10 cellular contexts compared by ENCODE assay signal in the genomic region with DNA sequence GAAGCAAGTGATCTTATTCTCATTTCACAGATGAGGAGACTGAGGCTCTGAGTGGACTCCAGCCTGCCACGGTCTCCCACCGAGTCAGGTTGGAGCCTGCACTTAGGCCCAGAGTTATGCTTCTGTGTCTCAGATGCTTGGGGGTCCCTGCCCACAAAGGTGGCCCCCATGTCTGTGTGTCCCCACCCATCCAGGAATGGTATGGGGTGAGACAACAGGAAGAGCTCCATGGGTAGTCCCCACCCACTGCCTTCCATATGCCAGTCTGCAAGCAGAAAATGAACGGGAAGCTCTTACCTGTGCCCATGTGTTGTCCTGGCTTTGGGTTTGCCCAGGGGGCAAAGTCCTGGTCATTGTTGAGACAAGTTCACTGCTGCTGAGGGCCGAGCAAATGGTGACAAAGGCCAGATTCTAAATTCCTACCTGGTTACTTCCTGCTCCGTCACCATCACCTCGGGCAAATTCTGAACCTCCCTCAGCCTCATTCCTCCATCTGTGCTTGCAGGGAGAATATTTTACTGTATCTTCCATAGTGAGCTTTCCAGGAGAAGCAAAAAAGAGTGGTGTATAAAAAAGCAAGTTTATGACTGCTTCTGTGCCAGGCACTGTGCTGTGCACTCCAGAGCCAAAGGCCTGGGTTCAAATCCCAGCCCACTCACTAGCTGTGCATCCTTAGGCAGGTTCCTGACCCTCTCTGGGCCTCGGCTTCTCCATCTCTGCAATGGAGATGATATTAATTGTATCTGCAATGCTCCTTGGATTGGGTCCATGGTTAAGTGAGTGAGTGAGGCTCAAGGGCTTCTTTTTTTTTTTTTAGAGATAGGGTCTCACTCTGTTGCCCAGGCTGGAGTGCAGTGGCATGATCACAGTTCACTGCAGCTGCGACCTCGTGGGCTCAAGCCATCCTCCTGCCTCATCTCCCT. TPM values are rescaled to one million over a fixed set of nuclear protein-coding genes. Genes with fewer than 3 reads are reported as not detected.
A peak's percentile ranks its signal among the peaks of the same experiment; 100 is the strongest.
DNase-seq lines count a peak whose midpoint lies in the region; ATAC-seq and TF ChIP-seq lines count a peak whose summit lies in the region.
"Had no signal": no experiment of that assay in that cellular context is flagged by ENCODE, and none has a peak within 500 bp of the region (broad histone marks: within the 10 kb centered on the region; RNA-seq: fewer than 3 reads in every experiment).

No MANE protein-coding gene starts in this region.

- intact Hi-C loops in CD4-positive, alpha-beta T cell (cut with DNase I, micrococcal nuclease), result loop anchor here in 1 of 2 experiments (5.0 kb wide), 1 partner anchor 34 kb away; no protein-coding TSS in a partner anchor
- intact Hi-C loops in PC-9 (cut with micrococcal nuclease; ENCODE audit: unreplicated experiment), result loop anchor here (1.0 to 5.0 kb wide), 3 partner anchors 9 to 146 kb away; no protein-coding TSS in a partner anchor
- intact Hi-C loops in dendritic cell treated with granulocyte-macrophage colony-stimulating factor and Interleukin-4, amounts not matched to agents 40 ng/mL and 50 ng/mL, for 4 days (cut with micrococcal nuclease), result no loop called here

- TSS peak; percentile 8 for BruUV-seq in PC-9 (replicated peaks; lab: Mats Ljungman, UMichigan)

- no peaks in the 10 kb centered on the region for H3K27me3 ChIP-seq in CD4-positive, alpha-beta T cell (ENCODE audit: control insufficient read depth, insufficient read depth, low read length)
- no peaks in the 10 kb centered on the region for H3K27me3 ChIP-seq in PC-9 (ENCODE audit: insufficient read depth, low read depth)

- peak overlapping the region; percentile 66 for H3K4me2 ChIP-seq in PC-9

- H3K9me3 ChIP-seq in CD4-positive, alpha-beta T cell (ENCODE audit: control insufficient read depth, low read length), result no peaks in the 10 kb centered on the region
- no peaks in the 10 kb centered on the region for H3K9me3 ChIP-seq in PC-9 (ENCODE audit: insufficient read depth, low read depth)

- peak overlapping the region; percentile 6; the same call in 1 of the 2 replicates for H3K4me3 ChIP-seq in PC-9

- peaks cover 90% of the 10 kb centered on the region for H3K4me1 ChIP-seq in PC-9 (replicated peaks; ENCODE audit: insufficient read depth)

- peak overlapping the region; percentile 18 for H3K27ac ChIP-seq in CD4-positive, alpha-beta T cell (ENCODE audit: low read depth, low read length)
- H3K27ac ChIP-seq in PC-9, result peak overlapping the region; percentile 98

- H3K36me3 ChIP-seq in PC-9 (ENCODE audit: low read depth), result no peaks in the 10 kb centered on the region

- H3F3A ChIP-seq in PC-9 (ENCODE audit: insufficient read depth, low read depth), result peaks cover 73% of the 10 kb centered on the region

- no peaks in the 10 kb centered on the region for H3K9me3 Mint-ChIP-seq in CD4-positive, alpha-beta T cell
- H3K9me3 Mint-ChIP-seq in dendritic cell treated with granulocyte-macrophage colony-stimulating factor and Interleukin-4, amounts not matched to agents 40 ng/mL and 50 ng/mL, for 4 days, result no peaks in the 10 kb centered on the region
- H3K9me3 Mint-ChIP-seq in nephron progenitor cell (no peaks in the 10 kb centered on the region), osteocyte (ENCODE audit: unreplicated experiment) (no peaks in the 10 kb centered on the region), endothelial cell (ENCODE audit: unreplicated experiment) (no peaks in the 10 kb centered on the region)

- H3K27me3 Mint-ChIP-seq in CD4-positive, alpha-beta T cell, result no peaks in the 10 kb centered on the region
- H3K27me3 Mint-ChIP-seq in dendritic cell treated with granulocyte-macrophage colony-stimulating factor and Interleukin-4, amounts not matched to agents 40 ng/mL and 50 ng/mL, for 4 days, result no peaks in the 10 kb centered on the region
- H3K27me3 Mint-ChIP-seq in nephron progenitor cell (ENCODE audit: low read depth, poor library complexity) (peaks cover 7% of the 10 kb centered on the region), osteocyte (ENCODE audit: unreplicated experiment) (no peaks in the 10 kb centered on the region), endothelial cell (ENCODE audit: unreplicated experiment) (no peaks in the 10 kb centered on the region)

- no peak overlapping the region for H2AFZ ChIP-seq in PC-9

- POLR2A ChIA-PET in CD4-positive, alpha-beta T cell (lab: Charles Lee), result no interaction called here
- POLR2A ChIA-PET in PC-9 (lab: Charles Lee; ENCODE audit: unreplicated experiment), result no interaction called here

- H3K4me1 Mint-ChIP-seq in CD4-positive, alpha-beta T cell (ENCODE audit: low read depth), result peaks cover 93% of the 10 kb centered on the region
- peaks cover 96% of the 10 kb centered on the region for H3K4me1 Mint-ChIP-seq in dendritic cell treated with granulocyte-macrophage colony-stimulating factor and Interleukin-4, amounts not matched to agents 40 ng/mL and 50 ng/mL, for 4 days (ENCODE audit: low read depth)
- H3K4me1 Mint-ChIP-seq in nephron progenitor cell (peaks cover 48% of the 10 kb centered on the region), osteocyte (ENCODE audit: unreplicated experiment) (peaks cover 45% of the 10 kb centered on the region), endothelial cell (ENCODE audit: unreplicated experiment) (peaks cover 32% of the 10 kb centered on the region)

- no peak for ATAC-seq in CD4-positive, alpha-beta T cell (ENCODE audit: poor library complexity)
- ATAC-seq in GM18867 (IDR thresholded peaks at IDR 0.05; ENCODE audit: unreplicated experiment), result no peak

- DNase-seq in CD4-positive, alpha-beta T cell, result no peak
- DNase-seq in PC-9 (peak; percentile 94 to 98), nephron progenitor cell (no peak), osteocyte (ENCODE audit: extremely low spot score, unreplicated experiment) (no peak), endothelial cell (ENCODE audit: low spot score) (no peak), SK-N-DZ (ENCODE audit: low spot score) (no peak)
- DNase-seq: central memory CD4-positive, alpha-beta T cell; NCI-H1092 treated with DMSO at 0.1 percent for 48 hours had no signal

- H3K9me2 ChIP-seq in PC-9 (ENCODE audit: insufficient read depth), result no peaks in the 10 kb centered on the region

- peaks cover 89% of the 10 kb centered on the region for H3K79me2 ChIP-seq in PC-9 (ENCODE audit: low read depth)

- CTCF ChIA-PET in CD4-positive, alpha-beta T cell (lab: Charles Lee), result interaction anchor here (8.5 kb wide), 1 partner anchor 89 kb away, joined by 75 read pairs; no protein-coding TSS in a partner anchor
- CTCF ChIA-PET in PC-9 (lab: Charles Lee), result interaction anchor here (0.6 kb wide), 1 partner anchor 145 kb away, joined by 4 read pairs; no protein-coding TSS in a partner anchor

- H3K36me3 Mint-ChIP-seq in CD4-positive, alpha-beta T cell (ENCODE audit: low read depth), result peaks cover 57% of the 10 kb centered on the region
- H3K36me3 Mint-ChIP-seq in dendritic cell treated with granulocyte-macrophage colony-stimulating factor and Interleukin-4, amounts not matched to agents 40 ng/mL and 50 ng/mL, for 4 days (ENCODE audit: low read depth), result peaks cover 81% of the 10 kb centered on the region
- no peaks in the 10 kb centered on the region for H3K36me3 Mint-ChIP-seq in nephron progenitor cell (ENCODE audit: low read depth)
- H3K36me3 Mint-ChIP-seq in osteocyte (ENCODE audit: unreplicated experiment), result peaks cover 2% of the 10 kb centered on the region
- H3K36me3 Mint-ChIP-seq in endothelial cell (ENCODE audit: low read depth, unreplicated experiment), result peaks cover 5% of the 10 kb centered on the region

- peak overlapping the region; percentile 86 for H3K27ac Mint-ChIP-seq in CD4-positive, alpha-beta T cell
- peak overlapping the region; percentile 96 for H3K27ac Mint-ChIP-seq in dendritic cell treated with granulocyte-macrophage colony-stimulating factor and Interleukin-4, amounts not matched to agents 40 ng/mL and 50 ng/mL, for 4 days
- H3K27ac Mint-ChIP-seq in nephron progenitor cell, result peak overlapping the region; percentile 41
- no peak overlapping the region for H3K27ac Mint-ChIP-seq in osteocyte (ENCODE audit: unreplicated experiment)
- H3K27ac Mint-ChIP-seq in endothelial cell (ENCODE audit: unreplicated experiment), result no peak overlapping the region

- TF ChIP-seq CTCF in CD4-positive, alpha-beta T cell (IDR thresholded peaks at IDR 0.05), result no peak
- no peak for TF ChIP-seq CTCF in PC-9 (conservative IDR thresholded peaks at IDR 0.05)
- TF ChIP-seq CTCF in nephron progenitor cell (IDR thresholded peaks at IDR 0.05), result no peak
- TF ChIP-seq CTCF in osteocyte (IDR thresholded peaks at IDR 0.05), result no peak
- no peak for TF ChIP-seq CTCF in endothelial cell (IDR thresholded peaks at IDR 0.05; ENCODE audit: unreplicated experiment)

- H4K20me1 ChIP-seq in PC-9 (ENCODE audit: insufficient read depth), result no peaks in the 10 kb centered on the region

- no peak overlapping the region for H3K4me3 Mint-ChIP-seq in CD4-positive, alpha-beta T cell
- no peak overlapping the region for H3K4me3 Mint-ChIP-seq in dendritic cell treated with granulocyte-macrophage colony-stimulating factor and Interleukin-4, amounts not matched to agents 40 ng/mL and 50 ng/mL, for 4 days
- no peak overlapping the region for H3K4me3 Mint-ChIP-seq in nephron progenitor cell
- no peak overlapping the region for H3K4me3 Mint-ChIP-seq in osteocyte (ENCODE audit: unreplicated experiment)
- no peak overlapping the region for H3K4me3 Mint-ChIP-seq in endothelial cell (ENCODE audit: unreplicated experiment)

RNA-seq across cellular contexts. Expression of a gene that starts 9.3 kb away (rescaled TPM):
- total RNA-seq in CD4-positive, alpha-beta T cell, result 100 to 1,000 TPM; 145 to 147 TPM
- total RNA-seq in PC-9 (2021) (65.3 and 76.5 TPM in 2 replicates), osteocyte (34.5 and 35.9 TPM in 2 replicates), endothelial cell (ENCODE audit: unreplicated experiment) (45.7 TPM)
- polyA plus RNA-seq in SK-N-DZ (2014; cell fraction: cytosol; rRNA removed), result 0.84 and 0.85 TPM in 2 replicates
- 0.28 and 0.33 TPM in 2 replicates for polyA plus RNA-seq in SK-N-DZ (2014; cell fraction: nucleus; rRNA removed)

RNA-seq across cellular contexts. Expression of a gene that starts 54.5 kb away (rescaled TPM):
- total RNA-seq in CD4-positive, alpha-beta T cell, result 10 to 100 TPM; 31.9 to 33.9 TPM
- total RNA-seq in PC-9 (2021) (114 and 121 TPM in 2 replicates), osteocyte (26.4 and 28.3 TPM in 2 replicates), endothelial cell (ENCODE audit: unreplicated experiment) (21.0 TPM)
- polyA plus RNA-seq in SK-N-DZ (2014; cell fraction: cytosol; rRNA removed), result 75.4 and 86.0 TPM in 2 replicates
- polyA plus RNA-seq in SK-N-DZ (2014; cell fraction: nucleus; rRNA removed), result 39.8 and 43.7 TPM in 2 replicates

Comparison
In these comparisons a context has a peak if more than half of its experiments do, and no peak if none do; other contexts are left out.
1. DNase-seq: peak in PC-9 (2 of 2); none in CD4-positive, alpha-beta T cell (0 of 10), nephron progenitor cell (single experiment), osteocyte (single experiment), endothelial cell (single experiment) and SK-N-DZ (single experiment).
2. H3K27ac Mint-ChIP-seq: peak in CD4-positive, alpha-beta T cell (single experiment), dendritic cell treated with granulocyte-macrophage colony-stimulating factor and Interleukin-4, amounts not matched to agents 40 ng/mL and 50 ng/mL, for 4 days (single experiment) and nephron progenitor cell (single experiment); none in osteocyte (single experiment) and endothelial cell (single experiment).